ENCODE assay signal across 14 cellular contexts in genomic region chr4:25551608-25552007, GRCh38.
"Had no signal": no experiment of that assay in that cellular context is flagged by ENCODE, and none has a peak within 500 bp of the region (broad histone marks: within the 10 kb centered on the region; RNA-seq: fewer than 3 reads in every experiment).

No MANE protein-coding gene starts in this region.

- H3K27ac Mint-ChIP-seq: activated CD4-positive, alpha-beta memory T cell treated with anti-CD3 and anti-CD28 coated beads, Interleukin-2, amount 10 ng/mL, durations not matched to agents 7 days and 5 days; activated naive CD8-positive, alpha-beta T cell; endodermal cell had no signal

- DNase-seq: activated CD4-positive, alpha-beta memory T cell treated with anti-CD3 and anti-CD28 coated beads, Interleukin-2, amount 10 ng/mL, durations not matched to agents 7 days and 5 days; activated CD4-positive, alpha-beta T cell treated with anti-CD3 and anti-CD28 coated beads for 1 hour; activated gamma-delta T cell; activated T-cell treated with anti-CD3 and anti-CD28 coated beads, Interleukin-2, amount 50 U/mL, for 48 hours; amygdala; cerebellar nuclear complex; foreskin melanocyte; head of caudate nucleus; mesendoderm; ovary had no signal

- H3K4me1 Mint-ChIP-seq: activated CD4-positive, alpha-beta memory T cell treated with anti-CD3 and anti-CD28 coated beads, Interleukin-2, amount 10 ng/mL, durations not matched to agents 7 days and 5 days; neural crest cell had no signal

- H3K36me3 ChIP-seq: ovary had no signal

- H3K27ac ChIP-seq: ovary had no signal

- H3K27me3 ChIP-seq: ovary had no signal

- H3K9me3 Mint-ChIP-seq: activated CD4-positive, alpha-beta memory T cell treated with anti-CD3 and anti-CD28 coated beads, Interleukin-2, amount 10 ng/mL, durations not matched to agents 7 days and 5 days; brain; endodermal cell; neural crest cell had no signal

- H3K9me3 ChIP-seq: ovary had no signal

- H3K4me3 Mint-ChIP-seq: activated CD4-positive, alpha-beta memory T cell treated with anti-CD3 and anti-CD28 coated beads, Interleukin-2, amount 10 ng/mL, durations not matched to agents 7 days and 5 days; activated naive CD8-positive, alpha-beta T cell; brain; endodermal cell; neural crest cell had no signal

- H3K4me3 ChIP-seq: ovary had no signal

- H3K36me3 Mint-ChIP-seq: activated naive CD8-positive, alpha-beta T cell; brain had no signal
